8 cellular contexts compared by ENCODE assay signal in the genomic region with DNA sequence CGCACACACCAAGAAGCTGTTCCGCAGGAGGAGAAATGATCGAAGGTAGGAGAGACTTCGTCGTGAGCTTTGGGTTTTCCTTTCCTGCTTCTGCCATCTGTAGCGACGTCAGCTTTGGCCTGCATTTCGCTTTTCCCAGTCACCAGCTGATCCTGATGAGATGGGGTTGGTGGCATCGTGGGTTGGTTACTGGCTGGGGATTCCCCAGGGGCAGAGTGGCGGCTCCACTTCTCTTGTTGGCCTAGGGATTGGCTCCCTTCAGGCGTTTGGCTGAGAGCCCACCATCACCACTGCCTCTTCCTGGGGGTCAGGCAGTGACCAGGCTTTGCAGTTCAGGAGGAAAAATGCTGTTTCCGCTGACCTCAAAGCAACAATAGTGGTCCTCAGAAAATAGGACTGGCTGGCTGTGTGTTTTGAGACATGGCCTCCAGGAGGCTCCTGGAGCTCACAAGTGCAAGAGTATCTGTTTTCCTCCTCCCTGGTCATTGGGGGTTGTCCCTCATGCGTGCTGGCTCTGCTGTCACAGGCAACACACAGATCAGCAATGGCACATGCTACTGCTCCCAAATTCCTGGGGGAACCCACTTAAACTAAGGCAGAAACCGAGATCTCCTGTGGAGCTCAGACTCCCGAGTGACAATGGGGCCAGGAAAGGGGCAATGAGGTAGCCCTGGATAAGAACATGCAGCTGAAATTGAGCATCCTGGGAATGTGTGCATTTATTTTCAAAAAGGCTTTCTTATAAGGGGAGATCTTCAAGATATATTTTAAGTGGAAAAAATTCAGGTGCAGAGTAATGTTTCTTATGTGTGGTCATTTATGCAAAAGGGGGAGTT.
DNase-seq lines count a peak whose midpoint lies in the region; ATAC-seq and TF ChIP-seq lines count a peak whose summit lies in the region.

No MANE protein-coding gene starts in this region.

- no peaks in the 10 kb centered on the region for H3K9me3 Mint-ChIP-seq in activated naive CD4-positive, alpha-beta T cell treated with anti-CD3 and anti-CD28 coated beads for 36 hours

- intact Hi-C loops in activated naive CD4-positive, alpha-beta T cell treated with anti-CD3 and anti-CD28 coated beads for 36 hours (cut with micrococcal nuclease), result no loop called here

- H3K4me3 Mint-ChIP-seq in activated naive CD4-positive, alpha-beta T cell treated with anti-CD3 and anti-CD28 coated beads for 36 hours, result no peak overlapping the region

- no peak overlapping the region for H3K27ac Mint-ChIP-seq in activated naive CD4-positive, alpha-beta T cell treated with anti-CD3 and anti-CD28 coated beads for 36 hours

- no peaks in the 10 kb centered on the region for H3K4me1 Mint-ChIP-seq in activated naive CD4-positive, alpha-beta T cell treated with anti-CD3 and anti-CD28 coated beads for 36 hours (ENCODE audit: low read depth)

- peak; percentile 74 for TF ChIP-seq CTCF in astrocyte of the cerebellum (IDR thresholded peaks at IDR 0.05; ENCODE audit: low read depth, low read length, missing control alignments)

- no peaks in the 10 kb centered on the region for H3K36me3 Mint-ChIP-seq in activated naive CD4-positive, alpha-beta T cell treated with anti-CD3 and anti-CD28 coated beads for 36 hours (ENCODE audit: low read depth)

- ATAC-seq in GM19452 (IDR thresholded peaks at IDR 0.05; ENCODE audit: unreplicated experiment), result no peak

- peak; percentile 31 for DNase-seq in activated naive CD4-positive, alpha-beta T cell treated with anti-CD3 and anti-CD28 coated beads for 36 hours
- no peak for DNase-seq in activated naive CD4-positive, alpha-beta T cell (lab: John Stamatoyannopoulos, UW)
- DNase-seq in M059J (ENCODE audit: low read depth) (peak; percentile 51), astrocyte of the cerebellum (ENCODE audit: low read depth) (peak; percentile 34), hippocampal formation (lab: John Stamatoyannopoulos, UW) (peak; percentile 23 to 43), superior temporal gyrus (ENCODE audit: extremely low spot score) (peak; percentile 56), cortex of kidney (lab: John Stamatoyannopoulos, UW) (no peak)

- in situ Hi-C loops in astrocyte of the cerebellum (cut with HindIII; ENCODE audit: low sequenced_read_pairs), result no loop called here

- no peaks in the 10 kb centered on the region for H3K27me3 Mint-ChIP-seq in activated naive CD4-positive, alpha-beta T cell treated with anti-CD3 and anti-CD28 coated beads for 36 hours (ENCODE audit: low read depth)

- CTCF ChIA-PET in activated naive CD4-positive, alpha-beta T cell treated with anti-CD3 and anti-CD28 coated beads for 36 hours (lab: Charles Lee), result no interaction called here

- H3K4me3 ChIP-seq in astrocyte of the cerebellum (ENCODE audit: low read depth, low read length), result no peak overlapping the region

Comparison
In these comparisons a context has a peak if more than half of its experiments do, and no peak if none do; other contexts are left out.
1. DNase-seq: peak in activated naive CD4-positive, alpha-beta T cell treated with anti-CD3 and anti-CD28 coated beads for 36 hours (single experiment), M059J (single experiment), astrocyte of the cerebellum (single experiment), hippocampal formation (2 of 2) and superior temporal gyrus (single experiment); none in activated naive CD4-positive, alpha-beta T cell (0 of 4) and cortex of kidney (single experiment).